ENCODE assay signal across 14 cellular contexts in genomic region chr10:91061608-91062007, GRCh38.
"Had no signal": no experiment of that assay in that cellular context is flagged by ENCODE, and none has a peak within 500 bp of the region (broad histone marks: within the 10 kb centered on the region; RNA-seq: fewer than 3 reads in every experiment).

No MANE protein-coding gene starts in this region.

- H3K36me3 Mint-ChIP-seq: natural killer cell treated with Interleukin-12 subunit alpha and Interleukin-12 subunit beta and Interleukin-15 and Interleukin-18, amount 100 ng/mL, for 72 hours; stimulated activated memory B cell treated with anti-CD40 and anti-IgM and Interleukin-4, amounts not matched to agents 10 μg/mL and 1 μg/mL and 100 μg/mL, for 72 hours had no signal

- H3K4me3 ChIP-seq: breast epithelium, gastrocnemius medialis, heart left ventricle, thyroid gland, uterus had no signal

- H3K27ac Mint-ChIP-seq: natural killer cell treated with Interleukin-12 subunit alpha and Interleukin-12 subunit beta and Interleukin-15 and Interleukin-18, amount 100 ng/mL, for 72 hours; stimulated activated memory B cell treated with anti-CD40 and anti-IgM and Interleukin-4, amounts not matched to agents 10 μg/mL and 1 μg/mL and 100 μg/mL, for 72 hours had no signal

- H3K27me3 Mint-ChIP-seq: stimulated activated memory B cell treated with anti-CD40 and anti-IgM and Interleukin-4, amounts not matched to agents 10 μg/mL and 1 μg/mL and 100 μg/mL, for 72 hours had no signal

- H3K9me3 Mint-ChIP-seq: natural killer cell treated with Interleukin-12 subunit alpha and Interleukin-12 subunit beta and Interleukin-15 and Interleukin-18, amount 100 ng/mL, for 72 hours; stimulated activated memory B cell treated with anti-CD40 and anti-IgM and Interleukin-4, amounts not matched to agents 10 μg/mL and 1 μg/mL and 100 μg/mL, for 72 hours had no signal

- H3K4me3 Mint-ChIP-seq: natural killer cell treated with Interleukin-12 subunit alpha and Interleukin-12 subunit beta and Interleukin-15 and Interleukin-18, amount 100 ng/mL, for 72 hours; stimulated activated memory B cell treated with anti-CD40 and anti-IgM and Interleukin-4, amounts not matched to agents 10 μg/mL and 1 μg/mL and 100 μg/mL, for 72 hours had no signal

- H3K27me3 ChIP-seq: breast epithelium, gastrocnemius medialis, heart left ventricle, thyroid gland, uterus had no signal

- H3K4me1 Mint-ChIP-seq: stimulated activated memory B cell treated with anti-CD40 and anti-IgM and Interleukin-4, amounts not matched to agents 10 μg/mL and 1 μg/mL and 100 μg/mL, for 72 hours had no signal

- DNase-seq: activated CD4-positive, CD25-positive, alpha-beta regulatory T cell treated with anti-CD3 and anti-CD28 coated beads, Interleukin-2, amount 50 U/mL, for 72 hours; activated naive CD4-positive, alpha-beta T cell; aorta; dermis blood vessel endothelial cell; gastrocnemius medialis; heart left ventricle; left colon; mesendoderm; thyroid gland; uterus had no signal

- H3K36me3 ChIP-seq: breast epithelium, gastrocnemius medialis, heart left ventricle, thyroid gland, uterus had no signal

- H3K4me1 ChIP-seq: breast epithelium, gastrocnemius medialis, thyroid gland, uterus had no signal

- H3K9me3 ChIP-seq: breast epithelium, gastrocnemius medialis, heart left ventricle, thyroid gland, uterus had no signal

- ATAC-seq: gastrocnemius medialis; heart left ventricle; left colon; natural killer cell treated with Interleukin-12 subunit alpha and Interleukin-12 subunit beta and Interleukin-15 and Interleukin-18, amount 100 ng/mL, for 72 hours; stimulated activated memory B cell treated with anti-CD40 and anti-IgM and Interleukin-4, amounts not matched to agents 10 μg/mL and 1 μg/mL and 100 μg/mL, for 72 hours had no signal

- H3K27ac ChIP-seq: breast epithelium, epithelial cell of prostate, gastrocnemius medialis, heart left ventricle, thyroid gland, uterus had no signal
